In the genomic region with DNA sequence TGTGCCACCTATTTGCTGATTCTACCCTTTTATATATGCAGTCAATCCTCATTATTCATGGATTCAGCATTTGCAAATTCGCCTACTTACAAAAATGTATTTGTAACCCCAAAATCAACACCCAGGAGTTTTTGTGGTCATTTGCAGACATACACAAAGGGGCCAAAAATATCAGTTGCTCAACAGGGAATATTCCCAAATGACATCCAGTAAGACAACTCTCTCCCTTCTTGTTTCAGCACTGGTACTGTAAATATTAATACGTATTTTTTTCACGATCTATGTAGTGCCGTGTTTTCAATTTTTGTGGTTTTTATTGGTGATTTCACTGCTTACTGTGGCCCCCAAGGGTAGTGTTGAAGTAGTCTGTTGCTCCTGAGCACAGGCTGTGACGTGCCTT, we compare ENCODE assay signal across 27 cellular contexts.
"Had no signal": no experiment of that assay in that cellular context is flagged by ENCODE, and none has a peak within 500 bp of the region (broad histone marks: within the 10 kb centered on the region; RNA-seq: fewer than 3 reads in every experiment).

No MANE protein-coding gene starts in this region.

- DNase-seq: activated CD4-positive, alpha-beta memory T cell treated with anti-CD3 and anti-CD28 coated beads for 36 hours; activated CD4-positive, alpha-beta T cell treated with anti-CD3 and anti-CD28 coated beads for 36 hours; activated CD4-positive, alpha-beta T cell treated with anti-CD3 and anti-CD28 coated beads, Interleukin-2, amount 10 ng/mL, durations not matched to agents 24 days and 14 days; activated CD4-positive, CD25-positive, alpha-beta regulatory T cell; activated CD4-positive, CD25-positive, alpha-beta regulatory T cell treated with anti-CD3 and anti-CD28 coated beads, Interleukin-2, amount 50 U/mL, for 72 hours; activated CD8-positive, alpha-beta memory T cell treated with anti-CD3 and anti-CD28 coated beads, Interleukin-2, amount 10 ng/mL, durations not matched to agents 7 days and 5 days; activated CD8-positive, alpha-beta memory T cell treated with anti-CD3 and anti-CD28 coated beads, Interleukin-2, amount 50 U/mL, for 4 hours; activated CD8-positive, alpha-beta T cell treated with anti-CD3 and anti-CD28 coated beads, Interleukin-2, amount 10 ng/mL, durations not matched to agents 7 days and 5 days; activated effector memory CD4-positive, alpha-beta T cell treated with anti-CD3 and anti-CD28 coated beads, Interleukin-2, amount 50 U/mL, for 16 hours; activated naive CD4-positive, alpha-beta T cell treated with anti-CD3 and anti-CD28 coated beads for 36 hours; activated naive CD8-positive, alpha-beta T cell treated with anti-CD3 and anti-CD28 coated beads for 36 hours; activated naive CD8-positive, alpha-beta T cell treated with anti-CD3 and anti-CD28 coated beads, Interleukin-2, amount 50 U/mL, for 24 hours; activated T-cell treated with anti-CD3 and anti-CD28 coated beads, Interleukin-2, amount 50 U/mL, for 1 hour; activated T-cell treated with anti-CD3 and anti-CD28 coated beads, Interleukin-2, amount 50 U/mL, for 48 hours; adrenal gland; amygdala; aorta; body of pancreas; caudate nucleus; cortex of kidney; dermis blood vessel endothelial cell; effector CD4-positive, alpha-beta T cell; effector memory CD8-positive, alpha-beta T cell; erythroblast; foreskin fibroblast; head of caudate nucleus; T-helper 2 cell had no signal

- ATAC-seq: activated CD4-positive, alpha-beta T cell treated with anti-CD3 and anti-CD28 coated beads for 36 hours; activated CD8-positive, alpha-beta memory T cell treated with anti-CD3 and anti-CD28 coated beads, Interleukin-2, amount 10 ng/mL, durations not matched to agents 7 days and 5 days; activated CD8-positive, alpha-beta T cell treated with anti-CD3 and anti-CD28 coated beads, Interleukin-2, amount 10 ng/mL, durations not matched to agents 7 days and 5 days; activated naive CD8-positive, alpha-beta T cell treated with anti-CD3 and anti-CD28 coated beads, Interleukin-2, amount 50 U/mL, for 24 hours; body of pancreas; effector memory CD8-positive, alpha-beta T cell had no signal
